In genomic region chr10:100715445-100716385, GRCh38 we compare ENCODE assay signal across 13 cellular contexts. TPM values are rescaled to one million over a fixed set of nuclear protein-coding genes. Genes with fewer than 3 reads are reported as not detected.
DNase-seq lines count a peak whose midpoint lies in the region; ATAC-seq and TF ChIP-seq lines count a peak whose summit lies in the region.
"Had no signal": no experiment of that assay in that cellular context is flagged by ENCODE, and none has a peak within 500 bp of the region (broad histone marks: within the 10 kb centered on the region; RNA-seq: fewer than 3 reads in every experiment).

No MANE protein-coding gene starts in this region.

- H2AFZ ChIP-seq in hepatocyte (peak overlapping the region; percentile 13), neural progenitor cell (replicated peaks) (peak overlapping the region; percentile 90)

- H3K79me2 ChIP-seq in hepatocyte (no peaks in the 10 kb centered on the region), neural progenitor cell (ENCODE audit: low read depth) (no peaks in the 10 kb centered on the region)

- H3K27me3 ChIP-seq in CD4-positive, CD25-positive, alpha-beta regulatory T cell (ENCODE audit: control insufficient read depth, insufficient read depth, low read length) = peaks cover 63% of the 10 kb centered on the region
- peaks cover 99% of the 10 kb centered on the region for H3K27me3 ChIP-seq in hepatocyte
- peaks cover 100% of the 10 kb centered on the region for H3K27me3 ChIP-seq in neural progenitor cell

- H3K4me2 ChIP-seq in hepatocyte (peak overlapping the region; percentile 70), neural progenitor cell (peak overlapping the region; percentile 81)

- H3K4me1 ChIP-seq in CD4-positive, CD25-positive, alpha-beta regulatory T cell (ENCODE audit: control insufficient read depth, insufficient read depth, low read length, poor library complexity, severe bottlenecking) = no peaks in the 10 kb centered on the region
- H3K4me1 ChIP-seq in hepatocyte (ENCODE audit: insufficient read depth) (peaks cover 5% of the 10 kb centered on the region), neural progenitor cell (no peaks in the 10 kb centered on the region)

- DNase-seq in CD4-positive, CD25-positive, alpha-beta regulatory T cell = no peak
- no peak for DNase-seq in hepatocyte (ENCODE audit: low spot score)
- peak; percentile 69 for DNase-seq in neural progenitor cell (ENCODE audit: low spot score)
- DNase-seq in GM10266 (ENCODE audit: extremely low spot score) = no peak
- DNase-seq in NCI-H526 (lab: John Stamatoyannopoulos, UW) = no peak
- DNase-seq: C1 segment of cervical spinal cord had no signal

- peaks cover 0 to 5% (median 0%) of the 10 kb centered on the region in 7 donors for H3K9me3 Mint-ChIP-seq in CD4-positive, CD25-positive, alpha-beta regulatory T cell
- H3K9me3 Mint-ChIP-seq in IgD-negative memory B cell (no peaks in the 10 kb centered on the region), neural progenitor cell (peaks cover 10% of the 10 kb centered on the region)

- 5% methylated on average over 58 of the region's 66 CpGs for WGBS in hepatocyte (ENCODE audit: low lambda C conversion rate, missing lambda C conversion rate)

- peaks cover 0 to 16% (median 4%) of the 10 kb centered on the region in 4 donors for H3K4me1 Mint-ChIP-seq in CD4-positive, CD25-positive, alpha-beta regulatory T cell
- H3K4me1 Mint-ChIP-seq in IgD-negative memory B cell = peaks cover 0 to 5% (median 2%) of the 10 kb centered on the region in 3 donors
- H3K4me1 Mint-ChIP-seq in neural progenitor cell = peaks cover 3% of the 10 kb centered on the region

- no peaks in the 10 kb centered on the region for H3K9me3 ChIP-seq in CD4-positive, CD25-positive, alpha-beta regulatory T cell (ENCODE audit: control insufficient read depth in 2 of 2, low read length in 2 of 2)
- H3K9me3 ChIP-seq in hepatocyte (ENCODE audit: low read depth) (no peaks in the 10 kb centered on the region), neural progenitor cell (ENCODE audit: low read depth) (no peaks in the 10 kb centered on the region)

- no peak overlapping the region for H3K27ac ChIP-seq in CD4-positive, CD25-positive, alpha-beta regulatory T cell (ENCODE audit: insufficient read depth, low read length, poor library complexity, severe bottlenecking)
- H3K27ac ChIP-seq in hepatocyte (no peak overlapping the region), neural progenitor cell (no peak overlapping the region)
- H3K27ac ChIP-seq: VCaP had no signal

- no peak overlapping the region for H3K9ac ChIP-seq in neural progenitor cell

- no peak overlapping the region for H3K4me3 ChIP-seq in CD4-positive, CD25-positive, alpha-beta regulatory T cell (ENCODE audit: low read depth, low read length)
- H3K4me3 ChIP-seq in hepatocyte (no peak overlapping the region), neural progenitor cell (peak overlapping the region; percentile 48)
- H3K4me3 ChIP-seq: lung had no signal

- peaks cover 6% of the 10 kb centered on the region for H3F3A ChIP-seq in neural progenitor cell (ENCODE audit: low read depth)

- peaks cover 88% of the 10 kb centered on the region for H3K27me3 Mint-ChIP-seq in CD4-positive, CD25-positive, alpha-beta regulatory T cell
- H3K27me3 Mint-ChIP-seq in IgD-negative memory B cell (peaks cover 53% of the 10 kb centered on the region), neural progenitor cell (ENCODE audit: insufficient read depth, low read depth) (peaks cover 69% of the 10 kb centered on the region)

- TF ChIP-seq CTCF in hepatocyte (IDR thresholded peaks at IDR 0.05; ENCODE audit: poor library complexity) (no peak), neural progenitor cell (IDR thresholded peaks at IDR 0.05) (no peak), GM10266 (IDR thresholded peaks at IDR 0.05; ENCODE audit: control insufficient read depth, insufficient read depth, low read depth, missing control alignments) (no peak)

- no peak for ATAC-seq in CD4-positive, CD25-positive, alpha-beta regulatory T cell (ENCODE audit: low read depth in 2 of 2)
- ATAC-seq in GM18867 (IDR thresholded peaks at IDR 0.05; ENCODE audit: unreplicated experiment) (no peak), HG02610 (IDR thresholded peaks at IDR 0.05; ENCODE audit: unreplicated experiment) (no peak)

- no peaks in the 10 kb centered on the region for H3K36me3 Mint-ChIP-seq in CD4-positive, CD25-positive, alpha-beta regulatory T cell
- H3K36me3 Mint-ChIP-seq in IgD-negative memory B cell (peaks cover 2% of the 10 kb centered on the region), neural progenitor cell (no peaks in the 10 kb centered on the region)

- H3K9me2 ChIP-seq in hepatocyte (replicated peaks; ENCODE audit: insufficient read depth) = no peaks in the 10 kb centered on the region

- H4K20me1 ChIP-seq in hepatocyte (ENCODE audit: insufficient read depth, poor library complexity, severe bottlenecking) = no peaks in the 10 kb centered on the region
- peaks cover 59% of the 10 kb centered on the region for H4K20me1 ChIP-seq in neural progenitor cell (ENCODE audit: low read depth)

- H3K27ac Mint-ChIP-seq in CD4-positive, CD25-positive, alpha-beta regulatory T cell = no peak overlapping the region
- H3K27ac Mint-ChIP-seq in IgD-negative memory B cell (no peak overlapping the region), neural progenitor cell (no peak overlapping the region)

- peak overlapping the region in 3 of 4 donors; percentile 34 to 59 (median 41) for H3K4me3 Mint-ChIP-seq in CD4-positive, CD25-positive, alpha-beta regulatory T cell
- peak overlapping the region in 3 of 4 donors; percentile 44 to 85 (median 77) for H3K4me3 Mint-ChIP-seq in IgD-negative memory B cell
- peak overlapping the region; percentile 74 for H3K4me3 Mint-ChIP-seq in neural progenitor cell

- H3K36me3 ChIP-seq in CD4-positive, CD25-positive, alpha-beta regulatory T cell (ENCODE audit: control insufficient read depth, insufficient read depth, low read length) = no peaks in the 10 kb centered on the region
- H3K36me3 ChIP-seq in hepatocyte (replicated peaks; ENCODE audit: insufficient read depth, low read depth) (no peaks in the 10 kb centered on the region), neural progenitor cell (no peaks in the 10 kb centered on the region)

RNA-seq across cellular contexts. Expression of gene PAX2, which starts 29.7 kb away (rescaled TPM):
- not detected for total RNA-seq in CD4-positive, CD25-positive, alpha-beta regulatory T cell
- polyA plus RNA-seq in CD4-positive, CD25-positive, alpha-beta regulatory T cell = under 1 TPM in 1 of 4 donors, not detected in 3; 0.08 TPM
- polyA plus RNA-seq in IgD-negative memory B cell = not detected
- total RNA-seq in hepatocyte = not detected in 2 replicates
- polyA plus RNA-seq in hepatocyte = not detected in 2 replicates
- 0.06 and 0.34 TPM in 2 replicates for total RNA-seq in neural progenitor cell (ENCODE audit: low replicate concordance)
- total RNA-seq: HT1080, lung, subcutaneous adipose tissue had no signal
- polyA plus RNA-seq: lung had no signal
